1 cellular context compared by ENCODE assay signal in genomic region chr14:61514006-61514830, GRCh38.
TF ChIP-seq lines count a peak whose summit lies in the region.

No MANE protein-coding gene starts in this region.

TF ChIP-seq in SK-N-SH, 30 proteins besides CTCF, POLR2A, EP300 and RAD21:
- 0 out of 2 replicates have a peak, but pooled peaks have one; percentile 30 for TF ChIP-seq PBX3 (IDR thresholded peaks at IDR 0.05)
- no peak for TF ChIP-seq GABPA (IDR thresholded peaks at IDR 0.05; ENCODE audit: low read depth)
- no peak for TF ChIP-seq SIN3A (IDR thresholded peaks at IDR 0.05; ENCODE audit: borderline replicate concordance, low read depth, low read length)
- no peak for TF ChIP-seq TEAD4 (IDR thresholded peaks at IDR 0.05; ENCODE audit: borderline replicate concordance, insufficient read depth)
- no peak for TF ChIP-seq MEF2A (IDR thresholded peaks at IDR 0.05; ENCODE audit: borderline replicate concordance, low read depth)
- TF ChIP-seq ZBTB33 (IDR thresholded peaks at IDR 0.05; ENCODE audit: borderline replicate concordance, low read depth): no peak
- TF ChIP-seq GATA2 (CRISPR knock-in tag; IDR thresholded peaks at IDR 0.05): no peak
- no peak for TF ChIP-seq USF2 (IDR thresholded peaks at IDR 0.05; ENCODE audit: borderline replicate concordance, low read depth, low read length)
- no peak for TF ChIP-seq REST (IDR thresholded peaks at IDR 0.05; ENCODE audit: low read depth, low read length)
- TF ChIP-seq SMC3 (IDR thresholded peaks at IDR 0.05; ENCODE audit: low read depth, low read length): no peak
- TF ChIP-seq CHD2 (IDR thresholded peaks at IDR 0.05; ENCODE audit: low read length, partially characterized antibody): no peak
- TF ChIP-seq EZH2phosphoT487 (IDR thresholded peaks at IDR 0.05; ENCODE audit: borderline replicate concordance, low read depth): no peak
- no peak for TF ChIP-seq MAX (IDR thresholded peaks at IDR 0.05; ENCODE audit: low read depth)
- no peak for TF ChIP-seq RFX5 (IDR thresholded peaks at IDR 0.05; ENCODE audit: low read length)
- no peak for TF ChIP-seq YY1 (IDR thresholded peaks at IDR 0.05; ENCODE audit: low read depth)
- 0 out of 2 replicates have a peak, but pooled peaks have one; percentile 25 for TF ChIP-seq TCF12 (IDR thresholded peaks at IDR 0.05)
- no peak for TF ChIP-seq FOXM1 (IDR thresholded peaks at IDR 0.05; ENCODE audit: low read depth)
- no peak for TF ChIP-seq TAF1 (IDR thresholded peaks at IDR 0.05; ENCODE audit: borderline replicate concordance, low read depth, low read length)
- TF ChIP-seq NFIC (IDR thresholded peaks at IDR 0.05; ENCODE audit: borderline replicate concordance): 0 out of 2 replicates have a peak, but pooled peaks have one; percentile 38
